ENCODE assay signal across 1 cellular context in the genomic region with DNA sequence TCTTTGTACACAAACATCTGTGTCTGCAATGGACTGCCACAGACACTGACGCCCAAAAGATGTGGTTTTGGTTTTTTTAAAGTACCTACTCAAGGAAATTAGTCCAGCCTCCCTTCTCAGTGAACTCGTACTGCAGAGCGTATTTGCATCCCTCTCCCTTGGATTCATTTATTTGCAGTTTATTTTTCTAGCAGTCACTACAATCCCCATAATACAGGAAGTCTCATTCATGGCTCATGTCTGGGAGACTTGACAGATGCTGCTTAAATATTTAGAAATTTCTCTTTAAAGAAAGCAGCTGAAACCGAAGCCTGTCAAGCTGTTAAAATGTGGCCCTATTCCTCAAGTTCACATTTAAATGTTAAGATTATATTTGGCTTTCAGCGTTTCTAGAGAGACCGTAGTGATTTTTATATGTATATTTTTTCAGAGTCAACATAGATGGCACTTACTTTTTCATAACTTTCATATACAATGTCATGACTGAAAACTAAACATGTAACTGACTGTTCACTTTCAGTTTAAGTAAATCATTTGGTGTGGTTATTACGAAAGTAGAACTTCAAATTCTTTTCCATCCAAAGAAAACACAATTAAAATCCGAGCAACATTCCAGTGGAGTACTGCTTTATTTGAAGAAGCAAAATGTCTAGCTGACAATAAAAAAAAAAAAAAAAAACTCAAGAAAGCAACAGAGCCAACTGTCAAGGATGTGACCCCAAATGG.
TF ChIP-seq lines count a peak whose summit lies in the region.

No MANE protein-coding gene starts in this region.

TF ChIP-seq in GM12878, 131 proteins besides CTCF, POLR2A, EP300 and RAD21 (continues in another document):
- TF ChIP-seq TCF7 (IDR thresholded peaks at IDR 0.05; ENCODE audit: borderline replicate concordance) (peak; percentile 74; the same call in 1 of the 2 replicates), TCF3 (IDR thresholded peaks at IDR 0.05; ENCODE audit: borderline replicate concordance, insufficient read depth, low read depth, low read length) (no peak), ZNF274 (IDR thresholded peaks at IDR 0.05; ENCODE audit: insufficient read depth, insufficient read length) (no peak), KAT2A (conservative IDR thresholded peaks at IDR 0.05; ENCODE audit: control insufficient read depth, low read depth, low read length) (no peak), CREM (IDR thresholded peaks at IDR 0.05; ENCODE audit: low read depth) (no peak), RUNX3 (IDR thresholded peaks at IDR 0.05; ENCODE audit: low read length) (peak; percentile 67), ETV6 (conservative IDR thresholded peaks at IDR 0.05 in 1 of 2, IDR thresholded peaks at IDR 0.05 in 1 of 2; ENCODE audit: borderline replicate concordance in 1 of 2, low read depth in 1 of 2) (no peak), SIN3A (IDR thresholded peaks at IDR 0.05; ENCODE audit: low read depth, low read length) (no peak), ZNF622 (IDR thresholded peaks at IDR 0.05) (no peak), ZNF217 (IDR thresholded peaks at IDR 0.05) (no peak), JUND (IDR thresholded peaks at IDR 0.05; ENCODE audit: low read depth, low read length) (no peak), STAT1 (conservative IDR thresholded peaks at IDR 0.05) (no peak), KLF5 (IDR thresholded peaks at IDR 0.05; ENCODE audit: partially characterized antibody) (no peak), CHD1 (IDR thresholded peaks at IDR 0.05; ENCODE audit: low read depth, low read length) (no peak), SMARCA5 (IDR thresholded peaks at IDR 0.05) (no peak), BCL11A (IDR thresholded peaks at IDR 0.05; ENCODE audit: low read depth, low read length) (no peak), BRCA1 (IDR thresholded peaks at IDR 0.05; ENCODE audit: low read depth, low read length) (no peak), FOXK2 (IDR thresholded peaks at IDR 0.05) (no peak), RBBP5 (conservative IDR thresholded peaks at IDR 0.05) (no peak), NBN (IDR thresholded peaks at IDR 0.05) (no peak), SREBF2 (IDR thresholded peaks at IDR 0.05; ENCODE audit: low read length) (no peak), MTA3 (IDR thresholded peaks at IDR 0.05; ENCODE audit: borderline replicate concordance, low read length) (no peak), JUNB (IDR thresholded peaks at IDR 0.05) (peak; percentile 92), TBL1XR1 (IDR thresholded peaks at IDR 0.05; ENCODE audit: low read depth, low read length) (peak; percentile 38; the same call in 1 of the 2 replicates), IRF4 (IDR thresholded peaks at IDR 0.05; ENCODE audit: low read depth, low read length) (peak; percentile 50; the same call in 1 of the 2 replicates), NR2F1 (conservative IDR thresholded peaks at IDR 0.05) (no peak), MEF2B (IDR thresholded peaks at IDR 0.05; ENCODE audit: partially characterized antibody, poor library complexity, severe bottlenecking) (no peak), TAF1 (IDR thresholded peaks at IDR 0.05; ENCODE audit: borderline replicate concordance, low read depth, low read length) (no peak), MYB (IDR thresholded peaks at IDR 0.05; ENCODE audit: borderline replicate concordance, low read depth, low read length) (no peak), NFIC (IDR thresholded peaks at IDR 0.05; ENCODE audit: low read depth, low read length) (peak; percentile 62; the same call in 1 of the 2 replicates)
- TF ChIP-seq, protein P1, sequence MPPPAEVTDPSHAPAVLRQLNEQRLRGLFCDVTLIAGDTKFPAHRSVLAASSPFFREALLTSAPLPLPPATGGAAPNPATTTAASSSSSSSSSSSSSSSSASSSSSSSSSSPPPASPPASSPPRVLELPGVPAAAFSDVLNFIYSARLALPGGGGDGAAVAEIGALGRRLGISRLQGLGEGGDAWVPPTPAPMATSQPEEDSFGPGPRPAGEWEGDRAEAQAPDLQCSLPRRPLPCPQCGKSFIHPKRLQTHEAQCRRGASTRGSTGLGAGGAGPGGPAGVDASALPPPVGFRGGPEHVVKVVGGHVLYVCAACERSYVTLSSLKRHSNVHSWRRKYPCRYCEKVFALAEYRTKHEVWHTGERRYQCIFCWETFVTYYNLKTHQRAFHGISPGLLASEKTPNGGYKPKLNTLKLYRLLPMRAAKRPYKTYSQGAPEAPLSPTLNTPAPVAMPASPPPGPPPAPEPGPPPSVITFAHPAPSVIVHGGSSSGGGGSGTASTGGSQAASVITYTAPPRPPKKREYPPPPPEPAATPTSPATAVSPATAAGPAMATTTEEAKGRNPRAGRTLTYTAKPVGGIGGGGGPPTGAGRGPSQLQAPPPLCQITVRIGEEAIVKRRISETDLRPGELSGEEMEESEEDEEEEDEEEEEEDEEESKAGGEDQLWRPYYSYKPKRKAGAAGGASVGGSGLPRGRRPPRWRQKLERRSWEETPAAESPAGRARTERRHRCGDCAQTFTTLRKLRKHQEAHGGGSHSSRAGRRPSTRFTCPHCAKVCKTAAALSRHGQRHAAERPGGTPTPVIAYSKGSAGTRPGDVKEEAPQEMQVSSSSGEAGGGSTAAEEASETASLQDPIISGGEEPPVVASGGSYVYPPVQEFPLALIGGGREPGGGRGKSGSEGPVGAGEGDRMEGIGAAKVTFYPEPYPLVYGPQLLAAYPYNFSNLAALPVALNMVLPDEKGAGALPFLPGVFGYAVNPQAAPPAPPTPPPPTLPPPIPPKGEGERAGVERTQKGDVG (CRISPR knock-in tag; IDR thresholded peaks at IDR 0.05), result no peak
- TF ChIP-seq, protein P2, sequence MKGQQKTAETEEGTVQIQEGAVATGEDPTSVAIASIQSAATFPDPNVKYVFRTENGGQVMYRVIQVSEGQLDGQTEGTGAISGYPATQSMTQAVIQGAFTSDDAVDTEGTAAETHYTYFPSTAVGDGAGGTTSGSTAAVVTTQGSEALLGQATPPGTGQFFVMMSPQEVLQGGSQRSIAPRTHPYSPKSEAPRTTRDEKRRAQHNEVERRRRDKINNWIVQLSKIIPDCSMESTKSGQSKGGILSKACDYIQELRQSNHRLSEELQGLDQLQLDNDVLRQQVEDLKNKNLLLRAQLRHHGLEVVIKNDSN (IDR thresholded peaks at IDR 0.05; ENCODE audit: borderline replicate concordance, extremely low read length, insufficient read depth, low read depth, low read length), result no peak
- TF ChIP-seq, protein P3, sequence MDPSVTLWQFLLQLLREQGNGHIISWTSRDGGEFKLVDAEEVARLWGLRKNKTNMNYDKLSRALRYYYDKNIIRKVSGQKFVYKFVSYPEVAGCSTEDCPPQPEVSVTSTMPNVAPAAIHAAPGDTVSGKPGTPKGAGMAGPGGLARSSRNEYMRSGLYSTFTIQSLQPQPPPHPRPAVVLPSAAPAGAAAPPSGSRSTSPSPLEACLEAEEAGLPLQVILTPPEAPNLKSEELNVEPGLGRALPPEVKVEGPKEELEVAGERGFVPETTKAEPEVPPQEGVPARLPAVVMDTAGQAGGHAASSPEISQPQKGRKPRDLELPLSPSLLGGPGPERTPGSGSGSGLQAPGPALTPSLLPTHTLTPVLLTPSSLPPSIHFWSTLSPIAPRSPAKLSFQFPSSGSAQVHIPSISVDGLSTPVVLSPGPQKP (IDR thresholded peaks at IDR 0.05; ENCODE audit: low read depth, low read length), result no peak
- TF ChIP-seq, protein P4, sequence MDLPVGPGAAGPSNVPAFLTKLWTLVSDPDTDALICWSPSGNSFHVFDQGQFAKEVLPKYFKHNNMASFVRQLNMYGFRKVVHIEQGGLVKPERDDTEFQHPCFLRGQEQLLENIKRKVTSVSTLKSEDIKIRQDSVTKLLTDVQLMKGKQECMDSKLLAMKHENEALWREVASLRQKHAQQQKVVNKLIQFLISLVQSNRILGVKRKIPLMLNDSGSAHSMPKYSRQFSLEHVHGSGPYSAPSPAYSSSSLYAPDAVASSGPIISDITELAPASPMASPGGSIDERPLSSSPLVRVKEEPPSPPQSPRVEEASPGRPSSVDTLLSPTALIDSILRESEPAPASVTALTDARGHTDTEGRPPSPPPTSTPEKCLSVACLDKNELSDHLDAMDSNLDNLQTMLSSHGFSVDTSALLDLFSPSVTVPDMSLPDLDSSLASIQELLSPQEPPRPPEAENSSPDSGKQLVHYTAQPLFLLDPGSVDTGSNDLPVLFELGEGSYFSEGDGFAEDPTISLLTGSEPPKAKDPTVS (IDR thresholded peaks at IDR 0.05; ENCODE audit: low read depth, low read length), result no peak
- TF ChIP-seq, protein P5, sequence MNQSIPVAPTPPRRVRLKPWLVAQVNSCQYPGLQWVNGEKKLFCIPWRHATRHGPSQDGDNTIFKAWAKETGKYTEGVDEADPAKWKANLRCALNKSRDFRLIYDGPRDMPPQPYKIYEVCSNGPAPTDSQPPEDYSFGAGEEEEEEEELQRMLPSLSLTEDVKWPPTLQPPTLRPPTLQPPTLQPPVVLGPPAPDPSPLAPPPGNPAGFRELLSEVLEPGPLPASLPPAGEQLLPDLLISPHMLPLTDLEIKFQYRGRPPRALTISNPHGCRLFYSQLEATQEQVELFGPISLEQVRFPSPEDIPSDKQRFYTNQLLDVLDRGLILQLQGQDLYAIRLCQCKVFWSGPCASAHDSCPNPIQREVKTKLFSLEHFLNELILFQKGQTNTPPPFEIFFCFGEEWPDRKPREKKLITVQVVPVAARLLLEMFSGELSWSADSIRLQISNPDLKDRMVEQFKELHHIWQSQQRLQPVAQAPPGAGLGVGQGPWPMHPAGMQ (IDR thresholded peaks at IDR 0.05; ENCODE audit: borderline replicate concordance), result no peak
- TF ChIP-seq, protein P6, sequence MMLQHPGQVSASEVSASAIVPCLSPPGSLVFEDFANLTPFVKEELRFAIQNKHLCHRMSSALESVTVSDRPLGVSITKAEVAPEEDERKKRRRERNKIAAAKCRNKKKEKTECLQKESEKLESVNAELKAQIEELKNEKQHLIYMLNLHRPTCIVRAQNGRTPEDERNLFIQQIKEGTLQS (IDR thresholded peaks at IDR 0.05; ENCODE audit: borderline replicate concordance, extremely low read depth, low read depth, low read length), result no peak
- TF ChIP-seq, protein P7, sequence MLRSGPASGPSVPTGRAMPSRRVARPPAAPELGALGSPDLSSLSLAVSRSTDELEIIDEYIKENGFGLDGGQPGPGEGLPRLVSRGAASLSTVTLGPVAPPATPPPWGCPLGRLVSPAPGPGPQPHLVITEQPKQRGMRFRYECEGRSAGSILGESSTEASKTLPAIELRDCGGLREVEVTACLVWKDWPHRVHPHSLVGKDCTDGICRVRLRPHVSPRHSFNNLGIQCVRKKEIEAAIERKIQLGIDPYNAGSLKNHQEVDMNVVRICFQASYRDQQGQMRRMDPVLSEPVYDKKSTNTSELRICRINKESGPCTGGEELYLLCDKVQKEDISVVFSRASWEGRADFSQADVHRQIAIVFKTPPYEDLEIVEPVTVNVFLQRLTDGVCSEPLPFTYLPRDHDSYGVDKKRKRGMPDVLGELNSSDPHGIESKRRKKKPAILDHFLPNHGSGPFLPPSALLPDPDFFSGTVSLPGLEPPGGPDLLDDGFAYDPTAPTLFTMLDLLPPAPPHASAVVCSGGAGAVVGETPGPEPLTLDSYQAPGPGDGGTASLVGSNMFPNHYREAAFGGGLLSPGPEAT (IDR thresholded peaks at IDR 0.05; ENCODE audit: low read depth), result no peak
- TF ChIP-seq, protein P8, sequence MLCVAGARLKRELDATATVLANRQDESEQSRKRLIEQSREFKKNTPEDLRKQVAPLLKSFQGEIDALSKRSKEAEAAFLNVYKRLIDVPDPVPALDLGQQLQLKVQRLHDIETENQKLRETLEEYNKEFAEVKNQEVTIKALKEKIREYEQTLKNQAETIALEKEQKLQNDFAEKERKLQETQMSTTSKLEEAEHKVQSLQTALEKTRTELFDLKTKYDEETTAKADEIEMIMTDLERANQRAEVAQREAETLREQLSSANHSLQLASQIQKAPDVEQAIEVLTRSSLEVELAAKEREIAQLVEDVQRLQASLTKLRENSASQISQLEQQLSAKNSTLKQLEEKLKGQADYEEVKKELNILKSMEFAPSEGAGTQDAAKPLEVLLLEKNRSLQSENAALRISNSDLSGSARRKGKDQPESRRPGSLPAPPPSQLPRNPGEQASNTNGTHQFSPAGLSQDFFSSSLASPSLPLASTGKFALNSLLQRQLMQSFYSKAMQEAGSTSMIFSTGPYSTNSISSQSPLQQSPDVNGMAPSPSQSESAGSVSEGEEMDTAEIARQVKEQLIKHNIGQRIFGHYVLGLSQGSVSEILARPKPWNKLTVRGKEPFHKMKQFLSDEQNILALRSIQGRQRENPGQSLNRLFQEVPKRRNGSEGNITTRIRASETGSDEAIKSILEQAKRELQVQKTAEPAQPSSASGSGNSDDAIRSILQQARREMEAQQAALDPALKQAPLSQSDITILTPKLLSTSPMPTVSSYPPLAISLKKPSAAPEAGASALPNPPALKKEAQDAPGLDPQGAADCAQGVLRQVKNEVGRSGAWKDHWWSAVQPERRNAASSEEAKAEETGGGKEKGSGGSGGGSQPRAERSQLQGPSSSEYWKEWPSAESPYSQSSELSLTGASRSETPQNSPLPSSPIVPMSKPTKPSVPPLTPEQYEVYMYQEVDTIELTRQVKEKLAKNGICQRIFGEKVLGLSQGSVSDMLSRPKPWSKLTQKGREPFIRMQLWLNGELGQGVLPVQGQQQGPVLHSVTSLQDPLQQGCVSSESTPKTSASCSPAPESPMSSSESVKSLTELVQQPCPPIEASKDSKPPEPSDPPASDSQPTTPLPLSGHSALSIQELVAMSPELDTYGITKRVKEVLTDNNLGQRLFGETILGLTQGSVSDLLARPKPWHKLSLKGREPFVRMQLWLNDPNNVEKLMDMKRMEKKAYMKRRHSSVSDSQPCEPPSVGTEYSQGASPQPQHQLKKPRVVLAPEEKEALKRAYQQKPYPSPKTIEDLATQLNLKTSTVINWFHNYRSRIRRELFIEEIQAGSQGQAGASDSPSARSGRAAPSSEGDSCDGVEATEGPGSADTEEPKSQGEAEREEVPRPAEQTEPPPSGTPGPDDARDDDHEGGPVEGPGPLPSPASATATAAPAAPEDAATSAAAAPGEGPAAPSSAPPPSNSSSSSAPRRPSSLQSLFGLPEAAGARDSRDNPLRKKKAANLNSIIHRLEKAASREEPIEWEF (IDR thresholded peaks at IDR 0.05; ENCODE audit: insufficient replicate concordance, low read depth, low read length), result no peak
- TF ChIP-seq, protein P9, sequence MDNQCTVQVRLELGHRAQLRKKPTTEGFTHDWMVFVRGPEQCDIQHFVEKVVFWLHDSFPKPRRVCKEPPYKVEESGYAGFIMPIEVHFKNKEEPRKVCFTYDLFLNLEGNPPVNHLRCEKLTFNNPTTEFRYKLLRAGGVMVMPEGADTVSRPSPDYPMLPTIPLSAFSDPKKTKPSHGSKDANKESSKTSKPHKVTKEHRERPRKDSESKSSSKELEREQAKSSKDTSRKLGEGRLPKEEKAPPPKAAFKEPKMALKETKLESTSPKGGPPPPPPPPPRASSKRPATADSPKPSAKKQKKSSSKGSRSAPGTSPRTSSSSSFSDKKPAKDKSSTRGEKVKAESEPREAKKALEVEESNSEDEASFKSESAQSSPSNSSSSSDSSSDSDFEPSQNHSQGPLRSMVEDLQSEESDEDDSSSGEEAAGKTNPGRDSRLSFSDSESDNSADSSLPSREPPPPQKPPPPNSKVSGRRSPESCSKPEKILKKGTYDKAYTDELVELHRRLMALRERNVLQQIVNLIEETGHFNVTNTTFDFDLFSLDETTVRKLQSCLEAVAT (IDR thresholded peaks at IDR 0.05), result no peak
